ENCODE assay signal across 7 cellular contexts in genomic region chr3:43378066-43378935, GRCh38.
A peak's percentile ranks its signal among the peaks of the same experiment; 100 is the strongest.
DNase-seq lines count a peak whose midpoint lies in the region; ATAC-seq, FAIRE-seq and TF ChIP-seq lines count a peak whose summit lies in the region.

No MANE protein-coding gene starts in this region.

- peak; percentile 49 for TF ChIP-seq CTCF in astrocyte (IDR thresholded peaks at IDR 0.05; ENCODE audit: insufficient read depth, low read depth, low read length)
- TF ChIP-seq CTCF in liver (IDR thresholded peaks at IDR 0.05; ENCODE audit: low read depth, low read length, missing input control), result peak; percentile 62

- 92% methylated on average over 2 of the region's 2 CpGs for WGBS in liver

- H3K27ac ChIP-seq in astrocyte (ENCODE audit: low read depth, low read length) (no peak overlapping the region), liver (ENCODE audit: low read depth in 1 of 2, low read length in 2 of 2) (peak overlapping the region; percentile 52 to 81)

- no peaks in the 10 kb centered on the region for H3K27me3 Mint-ChIP-seq in T-helper 17 cell
- no peaks in the 10 kb centered on the region for H3K27me3 Mint-ChIP-seq in astrocyte (ENCODE audit: low read depth, unreplicated experiment)

- H3K9me3 ChIP-seq in T-helper 17 cell (ENCODE audit: control insufficient read depth, low read length, poor library complexity, severe bottlenecking), result no peaks in the 10 kb centered on the region
- no peaks in the 10 kb centered on the region for H3K9me3 ChIP-seq in astrocyte (ENCODE audit: insufficient read depth, low read depth, low read length)
- no peaks in the 10 kb centered on the region for H3K9me3 ChIP-seq in liver (ENCODE audit: control insufficient read depth in 4 of 4, low read length in 3 of 4)

- H3K4me1 ChIP-seq in astrocyte (ENCODE audit: insufficient read depth, low read length) (peaks cover 6% of the 10 kb centered on the region), liver (ENCODE audit: control insufficient read depth in 4 of 4, insufficient read depth in 4 of 4, low read length in 3 of 4) (peaks cover 2 to 20% (median 16%) of the 10 kb centered on the region in 4 donors)

- no peaks in the 10 kb centered on the region for H3K9me3 Mint-ChIP-seq in astrocyte (ENCODE audit: unreplicated experiment)

- H3K36me3 Mint-ChIP-seq in T-helper 17 cell (ENCODE audit: low read depth) (no peaks in the 10 kb centered on the region), astrocyte (ENCODE audit: low read depth, unreplicated experiment) (no peaks in the 10 kb centered on the region)

- ATAC-seq in GM18868 (IDR thresholded peaks at IDR 0.05; ENCODE audit: unreplicated experiment), result peak; percentile 84
- ATAC-seq in T-helper 17 cell, result peak; percentile 96
- no peak for ATAC-seq in HG03571 (IDR thresholded peaks at IDR 0.05; ENCODE audit: unreplicated experiment)

- H3K9ac ChIP-seq in astrocyte (ENCODE audit: low read length) (no peak overlapping the region), liver (ENCODE audit: low read depth in 1 of 2, low read length in 2 of 2) (no peak overlapping the region)

- peak; percentile 17 for DNase-seq in HPDE6-E6E7 (ENCODE audit: extremely low spot score)
- DNase-seq in T-helper 17 cell, result peak; percentile 37 to 57 (median 39)
- DNase-seq in astrocyte (ENCODE audit: low read depth), result peak; percentile 13
- DNase-seq in stimulated activated CD8-positive, alpha-beta memory T cell treated with anti-CD3 and anti-CD28 coated beads, Interleukin-4, amount 100 ng/mL, for 1 hour (ENCODE audit: low read depth in 2 of 2, low spot score in 1 of 2), result peak; percentile 47 to 48

- H3K4me3 ChIP-seq in astrocyte (ENCODE audit: insufficient read depth, low read depth, low read length) (no peak overlapping the region), liver (ENCODE audit: low read depth in 1 of 3, low read length in 3 of 3) (no peak overlapping the region)

- no peaks in the 10 kb centered on the region for H3K36me3 ChIP-seq in astrocyte (ENCODE audit: insufficient read depth, low read length)
- no peaks in the 10 kb centered on the region for H3K36me3 ChIP-seq in liver (ENCODE audit: control insufficient read depth in 4 of 4, insufficient read depth in 3 of 4, low read depth in 1 of 4, low read length in 3 of 4)

- H3K27ac Mint-ChIP-seq in T-helper 17 cell (peak overlapping the region; percentile 51), astrocyte (ENCODE audit: unreplicated experiment) (no peak overlapping the region)

- H3K4me3 Mint-ChIP-seq in T-helper 17 cell (no peak overlapping the region), astrocyte (ENCODE audit: unreplicated experiment) (no peak overlapping the region)

- no peak overlapping the region for H3K4me2 ChIP-seq in astrocyte (ENCODE audit: low read length)

- no peaks in the 10 kb centered on the region for H3K79me2 ChIP-seq in astrocyte (ENCODE audit: insufficient read depth, low read length)

- no peak overlapping the region for H2AFZ ChIP-seq in astrocyte (ENCODE audit: low read depth, low read length)

- H3K27me3 ChIP-seq in astrocyte (ENCODE audit: insufficient read depth, low read length), result no peaks in the 10 kb centered on the region
- H3K27me3 ChIP-seq in liver (ENCODE audit: control insufficient read depth in 4 of 4, insufficient read depth in 4 of 4, low read length in 3 of 4), result no peaks in the 10 kb centered on the region

- H3K4me1 Mint-ChIP-seq in T-helper 17 cell (peaks cover 16% of the 10 kb centered on the region), astrocyte (ENCODE audit: low read depth, unreplicated experiment) (peaks cover 18% of the 10 kb centered on the region)

- no peak for FAIRE-seq in astrocyte (lab: Jason Lieb, UNC)

- peak; percentile 82 to 93 for TF ChIP-seq RAD21 in liver (IDR thresholded peaks at IDR 0.05)

- peaks cover 5% of the 10 kb centered on the region for H4K20me1 ChIP-seq in astrocyte (ENCODE audit: insufficient read depth, low read length)

TF ChIP-seq in liver, 16 proteins besides CTCF, POLR2A, EP300 and RAD21:
- TF ChIP-seq MAX (IDR thresholded peaks at IDR 0.05) (peak; percentile 21), RXRA (IDR thresholded peaks at IDR 0.05) (peak; percentile 59 to 75), SP1 (IDR thresholded peaks at IDR 0.05) (peak; percentile 33), YY1 (IDR thresholded peaks at IDR 0.05) (no peak), HNF4G (IDR thresholded peaks at IDR 0.05) (peak; percentile 37), FOXA1 (IDR thresholded peaks at IDR 0.05) (peak; percentile 15), TAF1 (conservative IDR thresholded peaks at IDR 0.05) (no peak), HNF4A (conservative IDR thresholded peaks at IDR 0.05) (peak; percentile 58 to 62)
- TF ChIP-seq, protein P1, sequence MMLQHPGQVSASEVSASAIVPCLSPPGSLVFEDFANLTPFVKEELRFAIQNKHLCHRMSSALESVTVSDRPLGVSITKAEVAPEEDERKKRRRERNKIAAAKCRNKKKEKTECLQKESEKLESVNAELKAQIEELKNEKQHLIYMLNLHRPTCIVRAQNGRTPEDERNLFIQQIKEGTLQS (IDR thresholded peaks at IDR 0.05), result no peak
